Comparison of ENCODE assay signal across 22 cellular contexts in the genomic region with DNA sequence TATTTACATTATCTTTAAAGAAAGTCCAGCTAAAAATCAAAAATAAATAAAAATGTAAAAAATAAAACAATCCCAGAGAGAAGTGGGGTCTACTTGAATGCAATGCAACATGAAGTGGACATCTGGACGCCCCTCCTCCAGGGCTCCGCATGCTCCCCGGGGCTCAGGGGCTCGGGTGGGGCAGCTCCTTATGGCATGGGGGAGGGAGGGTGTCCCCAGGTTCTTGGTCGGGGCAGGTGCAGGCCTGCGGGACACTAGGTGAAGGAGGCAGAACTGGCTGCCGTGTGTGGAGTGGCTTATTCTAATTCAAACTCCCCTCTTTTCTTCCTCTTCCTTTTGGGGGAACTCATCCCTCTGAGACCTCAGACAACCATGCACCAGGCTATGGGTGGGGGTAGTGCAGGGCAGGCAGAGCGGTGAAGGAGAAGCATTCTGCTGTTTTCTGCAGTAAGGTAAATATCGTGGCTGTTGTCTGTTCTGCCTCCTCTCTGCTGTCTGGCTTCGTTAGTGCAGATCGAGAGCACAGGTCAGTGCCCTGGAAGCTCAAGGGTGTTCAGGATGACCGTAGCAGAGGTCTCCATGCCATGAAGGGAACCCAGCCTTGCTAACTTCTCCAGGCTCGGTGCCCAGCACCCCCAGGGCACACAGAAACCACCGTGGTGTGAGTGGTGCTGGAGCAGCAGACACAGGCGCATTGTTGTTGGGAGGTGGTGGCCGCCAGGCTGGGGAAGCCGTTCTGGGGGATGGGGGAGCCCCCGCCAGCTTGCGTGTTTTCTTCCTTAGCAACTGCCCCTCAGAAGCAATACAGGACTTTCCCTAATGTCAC.
A peak's percentile ranks its signal among the peaks of the same experiment; 100 is the strongest.
DNase-seq lines count a peak whose midpoint lies in the region; ATAC-seq, FAIRE-seq and TF ChIP-seq lines count a peak whose summit lies in the region.
"Had no signal": no experiment of that assay in that cellular context is flagged by ENCODE, and none has a peak within 500 bp of the region (broad histone marks: within the 10 kb centered on the region; RNA-seq: fewer than 3 reads in every experiment).

No MANE protein-coding gene starts in this region.

- TF ChIP-seq CTCF in kidney (IDR thresholded peaks at IDR 0.05; ENCODE audit: borderline replicate concordance, extremely low read depth, insufficient read depth) (no peak), type B pancreatic cell (conservative IDR thresholded peaks at IDR 0.05) (no peak)

- intact Hi-C loops in kidney (cut with DNase I), result no loop called here

- H3K4me1 Mint-ChIP-seq in type B pancreatic cell (ENCODE audit: unreplicated experiment), result no peaks in the 10 kb centered on the region

- no peak overlapping the region for H3K4me3 ChIP-seq in kidney (ENCODE audit: low read length in 2 of 2)
- H3K4me3 ChIP-seq: HAP-1, MG63 had no signal

- H3K9me3 Mint-ChIP-seq in type B pancreatic cell, result no peaks in the 10 kb centered on the region

- no peaks in the 10 kb centered on the region for H3K36me3 Mint-ChIP-seq in type B pancreatic cell
- H3K36me3 Mint-ChIP-seq: CD4-positive, alpha-beta memory T cell had no signal

- peaks cover 15% of the 10 kb centered on the region for H3K27me3 Mint-ChIP-seq in type B pancreatic cell

- no peaks in the 10 kb centered on the region for H3K9me3 ChIP-seq in kidney (ENCODE audit: control insufficient read depth in 1 of 2, low read length in 2 of 2)
- H3K9me3 ChIP-seq: Caco-2, HAP-1, MG63 had no signal

- H3K27ac Mint-ChIP-seq in type B pancreatic cell, result no peak overlapping the region
- H3K27ac Mint-ChIP-seq: CD4-positive, alpha-beta memory T cell; HFFc6 had no signal

- peak; percentile 6 for DNase-seq in RPMI7951 (ENCODE audit: low read depth)
- peak; percentile 34 for DNase-seq in ecto neural progenitor cell (ENCODE audit: low spot score)
- peak; percentile 46 for DNase-seq in kidney
- DNase-seq in type B pancreatic cell (ENCODE audit: extremely low spot score, unreplicated experiment), result peak; percentile 58
- no peak for DNase-seq in NCI-H226
- DNase-seq in RPMI8226, result no peak
- DNase-seq: C1 segment of cervical spinal cord; CD4-positive, alpha-beta memory T cell; HFFc6; IMR-90; KG1; MG63; NCI-H1105 treated with DMSO at 0.1 percent for 48 hours; NCI-H2029; NCI-H446 treated with DMSO at 0.1 percent for 48 hours; NCI-H526; SHP77 treated with DMSO at 0.1 percent for 48 hours had no signal

- no peaks in the 10 kb centered on the region for H3K36me3 ChIP-seq in kidney (ENCODE audit: control insufficient read depth in 1 of 2, insufficient read depth in 2 of 2, low read length in 2 of 2)
- H3K36me3 ChIP-seq: HAP-1, MG63 had no signal

- FAIRE-seq in kidney (lab: Jason Lieb, UNC), result no peak
- FAIRE-seq: G401.6 had no signal

- no peak overlapping the region for H3K9ac ChIP-seq in kidney (ENCODE audit: low read length in 2 of 2)

- no peak for ATAC-seq in GM18909 (IDR thresholded peaks at IDR 0.05; ENCODE audit: poor library complexity, unreplicated experiment)
- ATAC-seq in GM18519 (IDR thresholded peaks at IDR 0.05; ENCODE audit: low FRiP score, unreplicated experiment), result no peak

- H3K4me3 Mint-ChIP-seq in type B pancreatic cell, result no peak overlapping the region
- H3K4me3 Mint-ChIP-seq: CD4-positive, alpha-beta memory T cell; HFFc6 had no signal

- no peak overlapping the region for H3K27ac ChIP-seq in kidney (ENCODE audit: low read depth in 2 of 2, low read length in 2 of 2)

- H3K4me1 ChIP-seq in kidney (ENCODE audit: control insufficient read depth in 1 of 2, insufficient read depth in 1 of 2, low read depth in 1 of 2, low read length in 2 of 2), result no peaks in the 10 kb centered on the region
- H3K4me1 ChIP-seq: Caco-2 had no signal

Comparison
In these comparisons a context has a peak if more than half of its experiments do, and no peak if none do; other contexts are left out.
1. DNase-seq: peak in RPMI7951 (single experiment), ecto neural progenitor cell (single experiment), kidney (single experiment) and type B pancreatic cell (single experiment); none in NCI-H226 (single experiment) and RPMI8226 (single experiment).